ENCODE assay signal across 2 cellular contexts in the genomic region with DNA sequence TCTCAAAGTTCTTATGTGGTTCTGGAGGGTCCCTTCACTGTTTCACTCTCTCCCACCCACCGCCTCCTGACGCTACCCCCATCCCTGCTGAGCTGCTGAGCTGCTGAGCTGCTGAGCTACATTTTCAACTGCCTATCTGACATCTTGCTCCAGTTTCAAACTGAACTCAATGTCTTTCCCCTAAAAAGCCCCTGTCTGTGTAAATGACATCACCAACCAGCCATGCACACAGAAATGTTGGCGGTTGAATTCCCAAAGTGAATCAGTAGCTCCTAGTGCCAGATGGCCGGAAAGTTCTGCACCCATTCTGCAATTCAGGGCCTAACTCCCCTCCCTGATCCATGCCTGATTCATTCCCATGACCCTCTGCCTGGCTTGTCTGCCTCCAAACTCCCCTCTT.
TF ChIP-seq lines count a peak whose summit lies in the region.

No MANE protein-coding gene starts in this region.

TF ChIP-seq in SK-N-SH, 30 proteins besides CTCF, POLR2A, EP300 and RAD21 (continued from another document):
- TF ChIP-seq MXI1 (IDR thresholded peaks at IDR 0.05; ENCODE audit: low read depth, low read length) (no peak), SIN3A (IDR thresholded peaks at IDR 0.05; ENCODE audit: borderline replicate concordance, low read depth, low read length) (no peak), TCF12 (IDR thresholded peaks at IDR 0.05) (peak; percentile 61; the same call in 1 of the 2 replicates), GABPA (IDR thresholded peaks at IDR 0.05; ENCODE audit: low read depth) (no peak), FOSL2 (IDR thresholded peaks at IDR 0.05; ENCODE audit: borderline replicate concordance, low read depth) (peak; percentile 20; the same call in 1 of the 2 replicates), JUND (IDR thresholded peaks at IDR 0.05) (0 out of 2 replicates have a peak, but pooled peaks have one; percentile 30), MEF2A (IDR thresholded peaks at IDR 0.05; ENCODE audit: borderline replicate concordance, low read depth) (no peak), NFIC (IDR thresholded peaks at IDR 0.05; ENCODE audit: borderline replicate concordance) (no peak), YY1 (IDR thresholded peaks at IDR 0.05; ENCODE audit: low read depth) (no peak), TAF1 (IDR thresholded peaks at IDR 0.05; ENCODE audit: borderline replicate concordance, low read depth, low read length) (no peak), NRF1 (IDR thresholded peaks at IDR 0.05; ENCODE audit: low read depth, low read length) (no peak), GATA2 (CRISPR knock-in tag; IDR thresholded peaks at IDR 0.05) (no peak), POLR2AphosphoS5 (IDR thresholded peaks at IDR 0.05; ENCODE audit: low read depth, low read length) (no peak), RCOR1 (IDR thresholded peaks at IDR 0.05; ENCODE audit: low read length) (no peak), FOXM1 (IDR thresholded peaks at IDR 0.05; ENCODE audit: low read depth) (no peak), RXRA (IDR thresholded peaks at IDR 0.05; ENCODE audit: borderline replicate concordance, low read depth) (no peak)
- TF ChIP-seq, protein P1, sequence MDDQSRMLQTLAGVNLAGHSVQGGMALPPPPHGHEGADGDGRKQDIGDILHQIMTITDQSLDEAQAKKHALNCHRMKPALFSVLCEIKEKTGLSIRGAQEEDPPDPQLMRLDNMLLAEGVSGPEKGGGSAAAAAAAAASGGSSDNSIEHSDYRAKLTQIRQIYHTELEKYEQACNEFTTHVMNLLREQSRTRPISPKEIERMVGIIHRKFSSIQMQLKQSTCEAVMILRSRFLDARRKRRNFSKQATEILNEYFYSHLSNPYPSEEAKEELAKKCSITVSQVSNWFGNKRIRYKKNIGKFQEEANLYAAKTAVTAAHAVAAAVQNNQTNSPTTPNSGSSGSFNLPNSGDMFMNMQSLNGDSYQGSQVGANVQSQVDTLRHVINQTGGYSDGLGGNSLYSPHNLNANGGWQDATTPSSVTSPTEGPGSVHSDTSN (IDR thresholded peaks at IDR 0.05) = no peak
- TF ChIP-seq, protein P2, sequence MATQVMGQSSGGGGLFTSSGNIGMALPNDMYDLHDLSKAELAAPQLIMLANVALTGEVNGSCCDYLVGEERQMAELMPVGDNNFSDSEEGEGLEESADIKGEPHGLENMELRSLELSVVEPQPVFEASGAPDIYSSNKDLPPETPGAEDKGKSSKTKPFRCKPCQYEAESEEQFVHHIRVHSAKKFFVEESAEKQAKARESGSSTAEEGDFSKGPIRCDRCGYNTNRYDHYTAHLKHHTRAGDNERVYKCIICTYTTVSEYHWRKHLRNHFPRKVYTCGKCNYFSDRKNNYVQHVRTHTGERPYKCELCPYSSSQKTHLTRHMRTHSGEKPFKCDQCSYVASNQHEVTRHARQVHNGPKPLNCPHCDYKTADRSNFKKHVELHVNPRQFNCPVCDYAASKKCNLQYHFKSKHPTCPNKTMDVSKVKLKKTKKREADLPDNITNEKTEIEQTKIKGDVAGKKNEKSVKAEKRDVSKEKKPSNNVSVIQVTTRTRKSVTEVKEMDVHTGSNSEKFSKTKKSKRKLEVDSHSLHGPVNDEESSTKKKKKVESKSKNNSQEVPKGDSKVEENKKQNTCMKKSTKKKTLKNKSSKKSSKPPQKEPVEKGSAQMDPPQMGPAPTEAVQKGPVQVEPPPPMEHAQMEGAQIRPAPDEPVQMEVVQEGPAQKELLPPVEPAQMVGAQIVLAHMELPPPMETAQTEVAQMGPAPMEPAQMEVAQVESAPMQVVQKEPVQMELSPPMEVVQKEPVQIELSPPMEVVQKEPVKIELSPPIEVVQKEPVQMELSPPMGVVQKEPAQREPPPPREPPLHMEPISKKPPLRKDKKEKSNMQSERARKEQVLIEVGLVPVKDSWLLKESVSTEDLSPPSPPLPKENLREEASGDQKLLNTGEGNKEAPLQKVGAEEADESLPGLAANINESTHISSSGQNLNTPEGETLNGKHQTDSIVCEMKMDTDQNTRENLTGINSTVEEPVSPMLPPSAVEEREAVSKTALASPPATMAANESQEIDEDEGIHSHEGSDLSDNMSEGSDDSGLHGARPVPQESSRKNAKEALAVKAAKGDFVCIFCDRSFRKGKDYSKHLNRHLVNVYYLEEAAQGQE (IDR thresholded peaks at IDR 0.05; ENCODE audit: low read depth, low read length) = no peak
- TF ChIP-seq, protein P3, sequence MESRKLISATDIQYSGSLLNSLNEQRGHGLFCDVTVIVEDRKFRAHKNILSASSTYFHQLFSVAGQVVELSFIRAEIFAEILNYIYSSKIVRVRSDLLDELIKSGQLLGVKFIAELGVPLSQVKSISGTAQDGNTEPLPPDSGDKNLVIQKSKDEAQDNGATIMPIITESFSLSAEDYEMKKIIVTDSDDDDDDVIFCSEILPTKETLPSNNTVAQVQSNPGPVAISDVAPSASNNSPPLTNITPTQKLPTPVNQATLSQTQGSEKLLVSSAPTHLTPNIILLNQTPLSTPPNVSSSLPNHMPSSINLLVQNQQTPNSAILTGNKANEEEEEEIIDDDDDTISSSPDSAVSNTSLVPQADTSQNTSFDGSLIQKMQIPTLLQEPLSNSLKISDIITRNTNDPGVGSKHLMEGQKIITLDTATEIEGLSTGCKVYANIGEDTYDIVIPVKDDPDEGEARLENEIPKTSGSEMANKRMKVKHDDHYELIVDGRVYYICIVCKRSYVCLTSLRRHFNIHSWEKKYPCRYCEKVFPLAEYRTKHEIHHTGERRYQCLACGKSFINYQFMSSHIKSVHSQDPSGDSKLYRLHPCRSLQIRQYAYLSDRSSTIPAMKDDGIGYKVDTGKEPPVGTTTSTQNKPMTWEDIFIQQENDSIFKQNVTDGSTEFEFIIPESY (IDR thresholded peaks at IDR 0.05; ENCODE audit: borderline replicate concordance, low read depth) = no peak
- TF ChIP-seq, protein P4, sequence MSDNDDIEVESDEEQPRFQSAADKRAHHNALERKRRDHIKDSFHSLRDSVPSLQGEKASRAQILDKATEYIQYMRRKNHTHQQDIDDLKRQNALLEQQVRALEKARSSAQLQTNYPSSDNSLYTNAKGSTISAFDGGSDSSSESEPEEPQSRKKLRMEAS (IDR thresholded peaks at IDR 0.05; ENCODE audit: low read depth) = no peak
TF ChIP-seq in SK-N-SH: peak in this region for 3.

TF ChIP-seq in SK-N-SH treated with all-trans-retinoic acid at 6 μM for 48 hours, 23 proteins besides CTCF, POLR2A, EP300 and RAD21 (continued from another document):
- TF ChIP-seq TSHZ2 (CRISPR knock-in tag; IDR thresholded peaks at IDR 0.05) = no peak
- no peak for TF ChIP-seq OSR1 (CRISPR knock-in tag; IDR thresholded peaks at IDR 0.05)
- TF ChIP-seq SNAI2 (CRISPR knock-in tag; IDR thresholded peaks at IDR 0.05) = no peak
- no peak for TF ChIP-seq ZFP3 (CRISPR knock-in tag; IDR thresholded peaks at IDR 0.05)
TF ChIP-seq in SK-N-SH treated with all-trans-retinoic acid at 6 μM for 48 hours: peak in this region for 0.
